Comparison of ENCODE assay signal across 8 cellular contexts in the genomic region with DNA sequence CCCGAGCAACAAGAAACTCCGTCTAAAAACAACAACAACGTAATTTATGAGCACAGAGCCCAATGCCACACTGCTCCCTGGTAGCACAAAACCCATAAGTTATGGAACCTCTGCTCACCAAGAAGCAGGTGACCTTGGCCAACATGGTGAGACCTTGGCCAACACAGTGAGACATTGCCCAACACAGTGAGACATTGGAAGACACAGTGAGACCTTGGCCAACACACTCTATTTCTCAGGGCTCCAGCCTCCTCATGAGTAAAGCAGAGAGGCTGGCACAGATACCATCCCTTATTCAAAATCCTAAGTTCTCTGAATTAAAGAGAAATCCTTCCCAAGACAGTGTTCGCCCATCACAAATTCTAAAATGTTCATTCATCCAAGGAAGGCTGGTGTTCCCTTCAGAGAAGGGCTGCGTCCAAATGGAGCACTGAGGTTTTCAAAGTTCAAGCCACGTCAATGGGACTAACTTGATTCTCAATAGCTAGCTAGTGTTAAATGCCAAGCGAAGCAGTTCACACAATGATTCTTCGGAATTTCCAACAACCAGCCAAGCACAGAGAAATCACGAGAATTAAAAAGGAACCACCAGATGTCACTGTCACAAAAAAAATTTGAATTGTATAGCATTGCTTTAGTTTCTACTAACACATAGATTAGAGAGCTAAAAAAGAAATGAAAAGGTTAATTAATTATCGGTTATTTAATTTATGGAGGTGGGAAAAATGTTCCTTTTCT. TPM values are rescaled to one million over a fixed set of nuclear protein-coding genes. Genes with fewer than 3 reads are reported as not detected.
DNase-seq lines count a peak whose midpoint lies in the region; ATAC-seq, FAIRE-seq and TF ChIP-seq lines count a peak whose summit lies in the region.

No MANE protein-coding gene starts in this region.

- ATAC-seq in activated T-cell treated with anti-CD3 and anti-CD28 coated beads, Interleukin-2, amount 50 U/mL, for 4 hours = peak; percentile 55 to 58
- no peak for ATAC-seq in HG03457 (IDR thresholded peaks at IDR 0.05; ENCODE audit: unreplicated experiment)

- no peak for FAIRE-seq in bronchial epithelial cell (lab: Jason Lieb, UNC)

- H3K9me3 Mint-ChIP-seq in activated T-cell treated with anti-CD3 and anti-CD28 coated beads, Interleukin-2, amount 50 U/mL, for 4 hours = no peaks in the 10 kb centered on the region

- H3K27me3 Mint-ChIP-seq in activated T-cell treated with anti-CD3 and anti-CD28 coated beads, Interleukin-2, amount 50 U/mL, for 4 hours (ENCODE audit: low read depth) = no peaks in the 10 kb centered on the region

- peaks cover 3% of the 10 kb centered on the region for H3K36me3 Mint-ChIP-seq in activated T-cell treated with anti-CD3 and anti-CD28 coated beads, Interleukin-2, amount 50 U/mL, for 4 hours (ENCODE audit: insufficient read depth)

- no peaks in the 10 kb centered on the region for H3K36me3 ChIP-seq in bronchial epithelial cell (ENCODE audit: control insufficient read depth, insufficient read depth, low read length)
- H3K36me3 ChIP-seq in H7 (replicated peaks; ENCODE audit: control insufficient read depth, insufficient read depth, low read length) = no peaks in the 10 kb centered on the region

- no peak overlapping the region for H3K4me3 Mint-ChIP-seq in activated T-cell treated with anti-CD3 and anti-CD28 coated beads, Interleukin-2, amount 50 U/mL, for 4 hours

- peak; percentile 11 for TF ChIP-seq CTCF in bronchial epithelial cell (IDR thresholded peaks at IDR 0.05; ENCODE audit: insufficient read depth, low read length, severe bottlenecking)

- DNase-seq in activated T-cell treated with anti-CD3 and anti-CD28 coated beads, Interleukin-2, amount 50 U/mL, for 4 hours = no peak
- DNase-seq in activated T-cell treated with anti-CD3 and anti-CD28 coated beads for 4 hours (no peak), M059J (ENCODE audit: low read depth) (peak; percentile 28), bronchial epithelial cell (ENCODE audit: low read depth) (peak; percentile 27), myocyte (ENCODE audit: low read depth) (peak; percentile 42), H7 (no peak)
- DNase-seq in activated naive CD4-positive, alpha-beta T cell (lab: John Stamatoyannopoulos, UW) = no peak

- peaks cover 37% of the 10 kb centered on the region for H3K4me1 Mint-ChIP-seq in activated T-cell treated with anti-CD3 and anti-CD28 coated beads, Interleukin-2, amount 50 U/mL, for 4 hours (ENCODE audit: low read depth)

- H3K27me3 ChIP-seq in bronchial epithelial cell (ENCODE audit: control insufficient read depth, insufficient read depth, low read length) (no peaks in the 10 kb centered on the region), H7 (ENCODE audit: control insufficient read depth, insufficient read depth, low read length) (no peaks in the 10 kb centered on the region)

- H3K4me3 ChIP-seq in bronchial epithelial cell (ENCODE audit: low read depth, low read length) (no peak overlapping the region), H7 (ENCODE audit: insufficient read depth, low read depth, low read length) (no peak overlapping the region)

RNA-seq across cellular contexts. Expression of a gene that starts 29.4 kb away (rescaled TPM):
- 10 to 100 TPM in 2 of 3 donors, 1 to 10 TPM in 1; 6.7 to 11.7 (median 10.5) TPM for total RNA-seq in activated T-cell treated with anti-CD3 and anti-CD28 coated beads, Interleukin-2, amount 50 U/mL, for 4 hours
- 5.8 and 7.5 TPM in 2 replicates for total RNA-seq in M059J (2014; rRNA removed; shearing (Covaris generic))
- total RNA-seq in bronchial epithelial cell (8.7 and 16.4 TPM in 2 replicates), myocyte (3.8 and 6.2 TPM in 2 replicates)
- polyA plus RNA-seq in myocyte (2012) = 2.5 TPM
- total RNA-seq in H7 (2014; rRNA removed; shearing (Covaris generic)) = 7.1 and 9.0 TPM in 2 replicates

Comparison
In these comparisons a context has a peak if more than half of its experiments do, and no peak if none do; other contexts are left out.
1. DNase-seq: peak in M059J (single experiment), bronchial epithelial cell (single experiment) and myocyte (single experiment); none in activated T-cell treated with anti-CD3 and anti-CD28 coated beads, Interleukin-2, amount 50 U/mL, for 4 hours (single experiment), activated T-cell treated with anti-CD3 and anti-CD28 coated beads for 4 hours (single experiment), H7 (single experiment) and activated naive CD4-positive, alpha-beta T cell (0 of 4).